Comparison of ENCODE assay signal across 8 cellular contexts in genomic region chr3:150184426-150185071, GRCh38.
A peak's percentile ranks its signal among the peaks of the same experiment; 100 is the strongest.
DNase-seq lines count a peak whose midpoint lies in the region; ATAC-seq and TF ChIP-seq lines count a peak whose summit lies in the region.

No MANE protein-coding gene starts in this region.

- DNase-seq in heart right ventricle (no peak), Right ventricle myocardium superior (no peak), SJCRH30 (no peak), vagina (ENCODE audit: extremely low spot score in 2 of 2) (no peak), epidermal melanocyte (ENCODE audit: insufficient read length, low spot score) (no peak)
- DNase-seq in stimulated activated naive CD4-positive, alpha-beta T cell treated with Interleukin-2 at 50 U/mL for 16 hours (lab: John Stamatoyannopoulos, UW) = no peak

- TF ChIP-seq CTCF in heart right ventricle (IDR thresholded peaks at IDR 0.05) (peak in 3 of 9 donors; percentile 1 to 24 (median 20)), vagina (IDR thresholded peaks at IDR 0.05) (no peak)

- H3K9me3 ChIP-seq in heart right ventricle (peaks cover 0 to 24% (median 7%) of the 10 kb centered on the region in 11 donors), SJCRH30 (replicated peaks) (peaks cover 16% of the 10 kb centered on the region), iPS-18a (ENCODE audit: control insufficient read depth, low read depth, low read length) (peaks cover 6% of the 10 kb centered on the region), vagina (no peaks in the 10 kb centered on the region)

- WGBS in heart right ventricle, 2 donors = 8 to 11% methylated on average over 8 of the region's 8 CpGs

- H3K27me3 ChIP-seq in heart right ventricle (no peaks in the 10 kb centered on the region), SJCRH30 (no peaks in the 10 kb centered on the region), iPS-18a (ENCODE audit: control insufficient read depth, insufficient read depth, low read length) (peaks cover 13% of the 10 kb centered on the region), vagina (no peaks in the 10 kb centered on the region)

- no peaks in the 10 kb centered on the region for H3K36me3 ChIP-seq in heart right ventricle
- no peaks in the 10 kb centered on the region for H3K36me3 ChIP-seq in SJCRH30
- no peaks in the 10 kb centered on the region for H3K36me3 ChIP-seq in iPS-18a (ENCODE audit: control insufficient read depth, low read depth, low read length)
- H3K36me3 ChIP-seq in vagina = no peaks in the 10 kb centered on the region

- intact Hi-C loops in heart right ventricle (cut with DNase I) = loop anchor here in 9 of 10 donors (1.0 to 10.0 kb wide), 9 partner anchors 38 to 310 kb away; no protein-coding TSS in a partner anchor
- intact Hi-C loops in Right ventricle myocardium superior (cut with DNase I) = loop anchor here (5.0 kb wide), 1 partner anchor 217 kb away; no protein-coding TSS in a partner anchor
- intact Hi-C loops in vagina (cut with DNase I) = loop anchor here (2.0 kb wide), 1 partner anchor 218 kb away; no protein-coding TSS in a partner anchor

- no peak overlapping the region for H3K9ac ChIP-seq in iPS-18a (ENCODE audit: low read length)

- peak overlapping the region in 3 of 10 donors; percentile 29 to 51 (median 31) for H3K27ac ChIP-seq in heart right ventricle
- H3K27ac ChIP-seq in SJCRH30 = peak overlapping the region; percentile 80
- H3K27ac ChIP-seq in iPS-18a (ENCODE audit: low read length) = no peak overlapping the region
- H3K27ac ChIP-seq in vagina = no peak overlapping the region

- peak in 4 of 8 donors; percentile 8 to 45 (median 17) for ATAC-seq in heart right ventricle
- no peak for ATAC-seq in Right ventricle myocardium superior (ENCODE audit: poor library complexity)
- ATAC-seq in HG03139 (IDR thresholded peaks at IDR 0.05; ENCODE audit: unreplicated experiment) = no peak

- peak overlapping the region in 6 of 10 donors; percentile 36 to 57 (median 47) for H3K4me3 ChIP-seq in heart right ventricle
- peak overlapping the region; percentile 51 for H3K4me3 ChIP-seq in SJCRH30
- H3K4me3 ChIP-seq in iPS-18a (ENCODE audit: low read length) = peak overlapping the region; percentile 64
- H3K4me3 ChIP-seq in vagina = peak overlapping the region; percentile 8 to 37

- H3K4me1 ChIP-seq in heart right ventricle (peaks cover 0 to 21% (median 12%) of the 10 kb centered on the region in 9 donors), SJCRH30 (peaks cover 20% of the 10 kb centered on the region), iPS-18a (ENCODE audit: control insufficient read depth, low read depth, low read length) (no peaks in the 10 kb centered on the region), vagina (peaks cover 5% of the 10 kb centered on the region)

- TF ChIP-seq POLR2A in vagina (IDR thresholded peaks at IDR 0.05) = no peak
